In the genomic region with DNA sequence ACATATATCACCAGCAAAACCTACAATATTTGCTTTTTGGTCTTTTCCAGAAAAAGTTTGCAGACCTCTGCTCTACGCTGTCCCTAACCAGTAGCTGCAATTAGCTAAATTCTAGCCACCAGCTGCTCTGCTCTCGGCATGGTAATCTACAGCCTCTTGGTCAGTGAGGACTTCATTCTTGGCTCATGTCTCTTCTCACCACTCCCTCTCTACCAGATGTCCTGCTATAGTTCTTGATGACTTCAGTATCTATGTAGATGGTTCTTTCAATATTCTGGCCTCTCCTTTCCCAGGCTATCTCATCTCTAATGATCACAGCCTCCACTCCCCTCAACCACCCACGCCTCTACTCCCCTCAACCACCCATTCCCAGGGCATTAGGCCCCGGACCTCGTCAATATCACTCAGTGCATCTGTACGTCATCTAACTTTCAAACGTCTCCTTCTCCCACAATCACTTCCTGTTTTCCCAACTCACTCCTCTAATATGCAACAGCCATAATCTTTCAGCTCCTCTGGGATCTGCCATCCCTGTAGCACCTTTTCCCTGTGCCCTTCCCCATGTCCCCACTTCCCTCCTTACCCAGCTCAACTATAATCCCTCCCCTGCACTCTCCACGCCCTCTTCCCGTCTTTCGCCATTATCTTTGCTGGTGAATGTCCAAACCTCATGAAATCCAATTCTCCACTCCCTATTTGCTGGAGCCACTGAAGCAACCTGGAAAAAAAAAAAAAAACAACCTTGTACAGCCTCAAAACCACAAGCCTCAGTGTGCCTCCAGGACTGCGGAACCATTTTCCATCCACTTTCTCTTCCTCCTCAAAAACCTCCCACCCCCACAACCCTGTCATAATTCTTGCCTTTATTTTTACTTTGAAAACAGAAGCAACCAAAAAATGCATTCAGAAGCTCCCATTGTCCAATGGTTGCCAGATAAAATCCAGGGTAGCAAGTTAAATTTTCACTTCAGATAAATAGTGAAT, we compare ENCODE assay signal across 1 cellular context.
TF ChIP-seq lines count a peak whose summit lies in the region.

No MANE protein-coding gene starts in this region.

TF ChIP-seq in K562, 482 proteins besides CTCF, POLR2A, EP300 and RAD21 (continued from another document and continues in another):
- TF ChIP-seq, protein P1, sequence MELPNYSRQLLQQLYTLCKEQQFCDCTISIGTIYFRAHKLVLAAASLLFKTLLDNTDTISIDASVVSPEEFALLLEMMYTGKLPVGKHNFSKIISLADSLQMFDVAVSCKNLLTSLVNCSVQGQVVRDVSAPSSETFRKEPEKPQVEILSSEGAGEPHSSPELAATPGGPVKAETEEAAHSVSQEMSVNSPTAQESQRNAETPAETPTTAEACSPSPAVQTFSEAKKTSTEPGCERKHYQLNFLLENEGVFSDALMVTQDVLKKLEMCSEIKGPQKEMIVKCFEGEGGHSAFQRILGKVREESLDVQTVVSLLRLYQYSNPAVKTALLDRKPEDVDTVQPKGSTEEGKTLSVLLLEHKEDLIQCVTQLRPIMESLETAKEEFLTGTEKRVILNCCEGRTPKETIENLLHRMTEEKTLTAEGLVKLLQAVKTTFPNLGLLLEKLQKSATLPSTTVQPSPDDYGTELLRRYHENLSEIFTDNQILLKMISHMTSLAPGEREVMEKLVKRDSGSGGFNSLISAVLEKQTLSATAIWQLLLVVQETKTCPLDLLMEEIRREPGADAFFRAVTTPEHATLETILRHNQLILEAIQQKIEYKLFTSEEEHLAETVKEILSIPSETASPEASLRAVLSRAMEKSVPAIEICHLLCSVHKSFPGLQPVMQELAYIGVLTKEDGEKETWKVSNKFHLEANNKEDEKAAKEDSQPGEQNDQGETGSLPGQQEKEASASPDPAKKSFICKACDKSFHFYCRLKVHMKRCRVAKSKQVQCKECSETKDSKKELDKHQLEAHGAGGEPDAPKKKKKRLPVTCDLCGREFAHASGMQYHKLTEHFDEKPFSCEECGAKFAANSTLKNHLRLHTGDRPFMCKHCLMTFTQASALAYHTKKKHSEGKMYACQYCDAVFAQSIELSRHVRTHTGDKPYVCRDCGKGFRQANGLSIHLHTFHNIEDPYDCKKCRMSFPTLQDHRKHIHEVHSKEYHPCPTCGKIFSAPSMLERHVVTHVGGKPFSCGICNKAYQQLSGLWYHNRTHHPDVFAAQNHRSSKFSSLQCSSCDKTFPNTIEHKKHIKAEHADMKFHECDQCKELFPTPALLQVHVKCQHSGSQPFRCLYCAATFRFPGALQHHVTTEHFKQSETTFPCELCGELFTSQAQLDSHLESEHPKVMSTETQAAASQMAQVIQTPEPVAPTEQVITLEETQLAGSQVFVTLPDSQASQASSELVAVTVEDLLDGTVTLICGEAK (IDR thresholded peaks at IDR 0.05) = 0 out of 2 replicates have a peak, but pooled peaks have one; percentile 24
- TF ChIP-seq, protein P1 (CRISPR knock-in tag; IDR thresholded peaks at IDR 0.05) = no peak
- TF ChIP-seq, protein P2, sequence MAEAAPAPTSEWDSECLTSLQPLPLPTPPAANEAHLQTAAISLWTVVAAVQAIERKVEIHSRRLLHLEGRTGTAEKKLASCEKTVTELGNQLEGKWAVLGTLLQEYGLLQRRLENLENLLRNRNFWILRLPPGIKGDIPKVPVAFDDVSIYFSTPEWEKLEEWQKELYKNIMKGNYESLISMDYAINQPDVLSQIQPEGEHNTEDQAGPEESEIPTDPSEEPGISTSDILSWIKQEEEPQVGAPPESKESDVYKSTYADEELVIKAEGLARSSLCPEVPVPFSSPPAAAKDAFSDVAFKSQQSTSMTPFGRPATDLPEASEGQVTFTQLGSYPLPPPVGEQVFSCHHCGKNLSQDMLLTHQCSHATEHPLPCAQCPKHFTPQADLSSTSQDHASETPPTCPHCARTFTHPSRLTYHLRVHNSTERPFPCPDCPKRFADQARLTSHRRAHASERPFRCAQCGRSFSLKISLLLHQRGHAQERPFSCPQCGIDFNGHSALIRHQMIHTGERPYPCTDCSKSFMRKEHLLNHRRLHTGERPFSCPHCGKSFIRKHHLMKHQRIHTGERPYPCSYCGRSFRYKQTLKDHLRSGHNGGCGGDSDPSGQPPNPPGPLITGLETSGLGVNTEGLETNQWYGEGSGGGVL (CRISPR knock-in tag; IDR thresholded peaks at IDR 0.05) = no peak
- TF ChIP-seq TFAM (CRISPR knock-in tag; conservative IDR thresholded peaks at IDR 0.05) (no peak), KAT8 (IDR thresholded peaks at IDR 0.05; ENCODE audit: low read depth) (no peak), L3MBTL2 (IDR thresholded peaks at IDR 0.05) (peak; percentile 73), MCM2 (IDR thresholded peaks at IDR 0.05; ENCODE audit: low read depth) (no peak), ETV5 (CRISPR knock-in tag; IDR thresholded peaks at IDR 0.05; ENCODE audit: low read depth) (0 out of 2 replicates have a peak, but pooled peaks have one; percentile 20), MAFF (IDR thresholded peaks at IDR 0.05; ENCODE audit: low read length) (no peak), NFIC (IDR thresholded peaks at IDR 0.05) (no peak), ZNF707 (CRISPR knock-in tag; conservative IDR thresholded peaks at IDR 0.05) (no peak), PHF20 (IDR thresholded peaks at IDR 0.05; ENCODE audit: partially characterized antibody) (no peak), SUPT5H (IDR thresholded peaks at IDR 0.05) (no peak), FOXP1 (CRISPR knock-in tag; IDR thresholded peaks at IDR 0.05) (no peak), ZNF589 (CRISPR knock-in tag; IDR thresholded peaks at IDR 0.05; ENCODE audit: low read depth) (no peak), HCFC1 (IDR thresholded peaks at IDR 0.05; ENCODE audit: low read depth, low read length) (no peak), RBFOX2 (IDR thresholded peaks at IDR 0.05; ENCODE audit: low read depth, low read length) (no peak), OTX1 (CRISPR knock-in tag; IDR thresholded peaks at IDR 0.05) (peak; percentile 53; the same call in 1 of the 2 replicates), CREBBP (IDR thresholded peaks at IDR 0.05; ENCODE audit: low read depth, low read length) (no peak), CCAR2 (IDR thresholded peaks at IDR 0.05; ENCODE audit: low read depth, low read length) (no peak), ZKSCAN3 (CRISPR knock-in tag; IDR thresholded peaks at IDR 0.05) (no peak; the same call in 1 of the 2 replicates), RAD51 (IDR thresholded peaks at IDR 0.05; ENCODE audit: borderline replicate concordance, low read depth) (no peak), GTF2E2 (tag; IDR thresholded peaks at IDR 0.05) (no peak), PHTF2 (CRISPR knock-in tag; IDR thresholded peaks at IDR 0.05) (no peak), GATA2 (CRISPR knock-in tag; IDR thresholded peaks at IDR 0.05) (peak; percentile 41; the same call in 1 of the 2 replicates), GABPB2 (CRISPR knock-in tag; conservative IDR thresholded peaks at IDR 0.05) (no peak)
- TF ChIP-seq, protein P3, sequence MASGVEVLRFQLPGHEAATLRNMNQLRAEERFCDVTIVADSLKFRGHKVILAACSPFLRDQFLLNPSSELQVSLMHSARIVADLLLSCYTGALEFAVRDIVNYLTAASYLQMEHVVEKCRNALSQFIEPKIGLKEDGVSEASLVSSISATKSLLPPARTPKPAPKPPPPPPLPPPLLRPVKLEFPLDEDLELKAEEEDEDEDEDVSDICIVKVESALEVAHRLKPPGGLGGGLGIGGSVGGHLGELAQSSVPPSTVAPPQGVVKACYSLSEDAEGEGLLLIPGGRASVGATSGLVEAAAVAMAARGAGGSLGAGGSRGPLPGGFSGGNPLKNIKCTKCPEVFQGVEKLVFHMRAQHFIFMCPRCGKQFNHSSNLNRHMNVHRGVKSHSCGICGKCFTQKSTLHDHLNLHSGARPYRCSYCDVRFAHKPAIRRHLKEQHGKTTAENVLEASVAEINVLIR (CRISPR knock-in tag; IDR thresholded peaks at IDR 0.05) = no peak
- TF ChIP-seq, protein P4, sequence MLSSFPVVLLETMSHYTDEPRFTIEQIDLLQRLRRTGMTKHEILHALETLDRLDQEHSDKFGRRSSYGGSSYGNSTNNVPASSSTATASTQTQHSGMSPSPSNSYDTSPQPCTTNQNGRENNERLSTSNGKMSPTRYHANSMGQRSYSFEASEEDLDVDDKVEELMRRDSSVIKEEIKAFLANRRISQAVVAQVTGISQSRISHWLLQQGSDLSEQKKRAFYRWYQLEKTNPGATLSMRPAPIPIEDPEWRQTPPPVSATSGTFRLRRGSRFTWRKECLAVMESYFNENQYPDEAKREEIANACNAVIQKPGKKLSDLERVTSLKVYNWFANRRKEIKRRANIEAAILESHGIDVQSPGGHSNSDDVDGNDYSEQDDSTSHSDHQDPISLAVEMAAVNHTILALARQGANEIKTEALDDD (IDR thresholded peaks at IDR 0.05) = no peak
- TF ChIP-seq, protein P5, sequence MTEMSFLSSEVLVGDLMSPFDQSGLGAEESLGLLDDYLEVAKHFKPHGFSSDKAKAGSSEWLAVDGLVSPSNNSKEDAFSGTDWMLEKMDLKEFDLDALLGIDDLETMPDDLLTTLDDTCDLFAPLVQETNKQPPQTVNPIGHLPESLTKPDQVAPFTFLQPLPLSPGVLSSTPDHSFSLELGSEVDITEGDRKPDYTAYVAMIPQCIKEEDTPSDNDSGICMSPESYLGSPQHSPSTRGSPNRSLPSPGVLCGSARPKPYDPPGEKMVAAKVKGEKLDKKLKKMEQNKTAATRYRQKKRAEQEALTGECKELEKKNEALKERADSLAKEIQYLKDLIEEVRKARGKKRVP (CRISPR knock-in tag; IDR thresholded peaks at IDR 0.05) = no peak
- TF ChIP-seq, protein P6, sequence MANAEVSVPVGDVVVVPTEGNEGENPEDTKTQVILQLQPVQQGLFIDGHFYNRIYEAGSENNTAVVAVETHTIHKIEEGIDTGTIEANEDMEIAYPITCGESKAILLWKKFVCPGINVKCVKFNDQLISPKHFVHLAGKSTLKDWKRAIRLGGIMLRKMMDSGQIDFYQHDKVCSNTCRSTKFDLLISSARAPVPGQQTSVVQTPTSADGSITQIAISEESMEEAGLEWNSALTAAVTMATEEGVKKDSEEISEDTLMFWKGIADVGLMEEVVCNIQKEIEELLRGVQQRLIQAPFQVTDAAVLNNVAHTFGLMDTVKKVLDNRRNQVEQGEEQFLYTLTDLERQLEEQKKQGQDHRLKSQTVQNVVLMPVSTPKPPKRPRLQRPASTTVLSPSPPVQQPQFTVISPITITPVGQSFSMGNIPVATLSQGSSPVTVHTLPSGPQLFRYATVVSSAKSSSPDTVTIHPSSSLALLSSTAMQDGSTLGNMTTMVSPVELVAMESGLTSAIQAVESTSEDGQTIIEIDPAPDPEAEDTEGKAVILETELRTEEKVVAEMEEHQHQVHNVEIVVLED (CRISPR knock-in tag; IDR thresholded peaks at IDR 0.05) = no peak
- TF ChIP-seq, protein P7, sequence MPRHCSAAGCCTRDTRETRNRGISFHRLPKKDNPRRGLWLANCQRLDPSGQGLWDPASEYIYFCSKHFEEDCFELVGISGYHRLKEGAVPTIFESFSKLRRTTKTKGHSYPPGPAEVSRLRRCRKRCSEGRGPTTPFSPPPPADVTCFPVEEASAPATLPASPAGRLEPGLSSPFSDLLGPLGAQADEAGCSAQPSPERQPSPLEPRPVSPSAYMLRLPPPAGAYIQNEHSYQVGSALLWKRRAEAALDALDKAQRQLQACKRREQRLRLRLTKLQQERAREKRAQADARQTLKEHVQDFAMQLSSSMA (CRISPR knock-in tag; IDR thresholded peaks at IDR 0.05) = no peak
- TF ChIP-seq, protein P8, sequence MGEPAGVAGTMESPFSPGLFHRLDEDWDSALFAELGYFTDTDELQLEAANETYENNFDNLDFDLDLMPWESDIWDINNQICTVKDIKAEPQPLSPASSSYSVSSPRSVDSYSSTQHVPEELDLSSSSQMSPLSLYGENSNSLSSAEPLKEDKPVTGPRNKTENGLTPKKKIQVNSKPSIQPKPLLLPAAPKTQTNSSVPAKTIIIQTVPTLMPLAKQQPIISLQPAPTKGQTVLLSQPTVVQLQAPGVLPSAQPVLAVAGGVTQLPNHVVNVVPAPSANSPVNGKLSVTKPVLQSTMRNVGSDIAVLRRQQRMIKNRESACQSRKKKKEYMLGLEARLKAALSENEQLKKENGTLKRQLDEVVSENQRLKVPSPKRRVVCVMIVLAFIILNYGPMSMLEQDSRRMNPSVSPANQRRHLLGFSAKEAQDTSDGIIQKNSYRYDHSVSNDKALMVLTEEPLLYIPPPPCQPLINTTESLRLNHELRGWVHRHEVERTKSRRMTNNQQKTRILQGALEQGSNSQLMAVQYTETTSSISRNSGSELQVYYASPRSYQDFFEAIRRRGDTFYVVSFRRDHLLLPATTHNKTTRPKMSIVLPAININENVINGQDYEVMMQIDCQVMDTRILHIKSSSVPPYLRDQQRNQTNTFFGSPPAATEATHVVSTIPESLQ (CRISPR knock-in tag; IDR thresholded peaks at IDR 0.05) = no peak
- TF ChIP-seq, protein P9, sequence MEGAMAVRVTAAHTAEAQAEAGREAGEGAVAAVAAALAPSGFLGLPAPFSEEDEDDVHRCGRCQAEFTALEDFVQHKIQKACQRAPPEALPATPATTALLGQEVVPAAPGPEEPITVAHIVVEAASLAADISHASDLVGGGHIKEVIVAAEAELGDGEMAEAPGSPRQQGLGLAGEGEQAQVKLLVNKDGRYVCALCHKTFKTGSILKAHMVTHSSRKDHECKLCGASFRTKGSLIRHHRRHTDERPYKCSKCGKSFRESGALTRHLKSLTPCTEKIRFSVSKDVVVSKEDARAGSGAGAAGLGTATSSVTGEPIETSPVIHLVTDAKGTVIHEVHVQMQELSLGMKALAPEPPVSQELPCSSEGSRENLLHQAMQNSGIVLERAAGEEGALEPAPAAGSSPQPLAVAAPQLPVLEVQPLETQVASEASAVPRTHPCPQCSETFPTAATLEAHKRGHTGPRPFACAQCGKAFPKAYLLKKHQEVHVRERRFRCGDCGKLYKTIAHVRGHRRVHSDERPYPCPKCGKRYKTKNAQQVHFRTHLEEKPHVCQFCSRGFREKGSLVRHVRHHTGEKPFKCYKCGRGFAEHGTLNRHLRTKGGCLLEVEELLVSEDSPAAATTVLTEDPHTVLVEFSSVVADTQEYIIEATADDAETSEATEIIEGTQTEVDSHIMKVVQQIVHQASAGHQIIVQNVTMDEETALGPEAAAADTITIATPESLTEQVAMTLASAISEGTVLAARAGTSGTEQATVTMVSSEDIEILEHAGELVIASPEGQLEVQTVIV (CRISPR knock-in tag; IDR thresholded peaks at IDR 0.05; ENCODE audit: borderline replicate concordance) = no peak
